In the genomic region with DNA sequence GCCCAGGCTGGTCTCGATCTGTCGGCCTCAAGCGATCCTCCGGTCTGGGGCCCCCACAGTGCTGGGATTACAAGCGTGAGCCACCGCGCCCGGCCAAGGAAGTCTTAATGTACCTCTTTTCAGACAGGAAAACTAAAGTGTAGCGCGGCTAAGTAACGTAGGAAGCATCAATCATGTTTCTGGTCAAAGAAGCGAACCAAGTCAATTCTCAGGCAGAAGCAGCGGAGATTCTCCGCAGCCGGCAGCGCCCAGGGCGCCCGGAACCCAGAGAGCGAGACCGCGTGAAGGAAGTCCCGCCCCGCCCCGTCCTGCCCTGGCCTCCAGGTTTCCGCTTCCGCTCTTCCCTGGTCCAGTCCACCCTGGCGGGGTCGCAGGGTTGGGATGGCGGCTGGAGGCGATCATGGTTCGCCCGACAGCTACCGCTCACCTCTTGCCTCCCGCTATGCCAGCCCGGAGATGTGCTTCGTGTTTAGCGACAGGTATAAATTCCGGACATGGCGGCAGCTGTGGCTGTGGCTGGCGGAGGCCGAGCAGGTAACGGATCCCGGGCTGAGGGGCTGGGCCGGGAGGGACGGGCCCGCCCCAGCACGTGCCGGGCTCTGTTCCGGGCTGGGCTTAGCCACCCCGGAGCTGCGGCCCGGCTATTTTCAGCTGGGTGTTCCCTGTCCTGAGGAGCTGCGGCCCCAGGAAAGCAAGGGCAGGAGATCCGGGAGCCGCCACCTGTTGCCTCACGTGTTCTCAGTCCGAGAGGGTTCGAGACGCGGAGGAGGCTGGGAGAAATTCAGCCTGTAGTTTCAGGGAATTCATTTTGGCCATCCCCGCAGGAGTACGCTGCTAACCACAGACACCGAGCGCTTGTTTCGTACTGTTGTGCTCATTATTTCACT, we compare ENCODE assay signal across 8 cellular contexts. TPM values are rescaled to one million over a fixed set of nuclear protein-coding genes. Genes with fewer than 3 reads are reported as not detected.
DNase-seq lines count a peak whose midpoint lies in the region; ATAC-seq and TF ChIP-seq lines count a peak whose summit lies in the region.

ADSL (plus strand) TSS at position 323 of the 887 bp plus-strand sequence; CDS start at position 382, 59 bp downstream.

- peak; percentile 79 for ATAC-seq in GM19351 (IDR thresholded peaks at IDR 0.05; ENCODE audit: unreplicated experiment)
- ATAC-seq in HG03521 (IDR thresholded peaks at IDR 0.05; ENCODE audit: unreplicated experiment), result peak; percentile 71

- DNase-seq in NCI-H82 treated with DMSO at 0.1 percent for 48 hours (lab: John Stamatoyannopoulos, UW; ENCODE audit: unreplicated experiment) (peak; percentile 63), lung microvascular endothelial cell (ENCODE audit: low read depth in 2 of 2) (peak; percentile 87)
- DNase-seq in activated CD8-positive, alpha-beta memory T cell treated with anti-CD3 and anti-CD28 coated beads for 24 hours, result peak; percentile 96
- peak; percentile 72 for DNase-seq in effector CD4-positive, alpha-beta T cell
- peak; percentile 60 to 79 (median 68) for DNase-seq in stimulated activated CD4-positive, alpha-beta T cell treated with anti-CD3 and anti-CD28 coated beads, TNF-alpha, amount 100 ng/mL, for 4 hours (ENCODE audit: low read depth in 3 of 3)

- TF ChIP-seq CTCF in C4-2B (conservative IDR thresholded peaks at IDR 0.05), result no peak

- peak within 1 kb of the TSS; percentile 85 for H3K27ac ChIP-seq in C4-2B

RNA-seq across cellular contexts. Expression of gene ADSL, which starts in this region (rescaled TPM):
- total RNA-seq in lung microvascular endothelial cell, result 102 and 122 TPM in 2 replicates

Comparison
In these comparisons a context has a peak if more than half of its experiments do, and no peak if none do; other contexts are left out.
1. Peak in every context shown above with its lines: DNase-seq, ATAC-seq and H3K27ac ChIP-seq.